ENCODE assay signal across 8 cellular contexts in the genomic region with DNA sequence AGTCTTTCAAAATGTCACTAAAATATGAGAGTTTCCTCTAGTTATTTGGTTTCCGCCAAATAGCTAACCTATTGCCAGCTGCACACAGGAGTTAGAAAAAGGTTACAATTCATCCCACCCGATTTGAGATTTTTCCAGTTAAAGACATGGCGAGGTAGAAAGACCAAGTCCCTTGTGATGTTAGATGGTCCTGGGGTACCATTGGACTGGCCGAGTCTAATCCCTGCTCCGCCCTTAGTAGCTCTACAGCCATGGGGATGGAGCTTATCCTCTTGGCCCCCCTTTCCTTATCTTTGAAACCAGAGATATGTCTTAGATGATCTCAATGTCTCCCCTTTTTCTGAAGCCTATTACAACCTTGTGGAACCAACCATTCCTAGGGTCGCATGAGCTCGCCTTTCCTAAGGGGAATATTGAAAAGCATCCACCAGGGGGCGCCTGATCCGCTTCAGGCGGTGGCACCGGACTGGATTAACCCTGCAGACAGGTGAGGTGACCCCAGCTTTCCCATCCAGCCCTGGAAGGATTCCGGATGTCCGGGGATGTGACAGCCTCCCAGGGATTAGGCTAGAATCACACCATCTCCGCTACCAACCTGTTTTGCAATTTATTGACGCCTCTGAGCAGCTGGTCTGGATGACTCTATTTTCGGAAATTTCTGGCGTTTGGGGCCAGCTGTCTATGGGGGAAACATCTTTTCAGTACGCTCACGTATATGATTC.
DNase-seq lines count a peak whose midpoint lies in the region; ATAC-seq and TF ChIP-seq lines count a peak whose summit lies in the region.

No MANE protein-coding gene starts in this region.

- no peak overlapping the region for H3K27ac ChIP-seq in HEK293 (ENCODE audit: extremely low read depth, low read depth, low read length)
- no peak overlapping the region for H3K27ac ChIP-seq in OCI-LY3 (ENCODE audit: low read length)
- H3K27ac ChIP-seq in trophoblast cell (ENCODE audit: low read depth, low read length) = no peak overlapping the region
- no peak overlapping the region for H3K27ac ChIP-seq in vagina

- no peak overlapping the region for H4K91ac ChIP-seq in trophoblast cell (ENCODE audit: low read depth, low read length)

- no peaks in the 10 kb centered on the region for H4K20me1 ChIP-seq in OCI-LY3 (ENCODE audit: insufficient read depth, low read length)

- ATAC-seq in GM18517 (IDR thresholded peaks at IDR 0.05; ENCODE audit: unreplicated experiment) = no peak

- H3K9me3 Mint-ChIP-seq in CD14-positive monocyte = peaks cover 0 to 7% (median 0%) of the 10 kb centered on the region in 7 donors

- no peaks in the 10 kb centered on the region for H3K36me3 ChIP-seq in HEK293 (ENCODE audit: control insufficient read depth in 2 of 2, insufficient read depth in 1 of 2, low read length in 2 of 2)
- no peaks in the 10 kb centered on the region for H3K36me3 ChIP-seq in OCI-LY3 (replicated peaks; ENCODE audit: low read depth, low read length)
- H3K36me3 ChIP-seq in trophoblast cell (ENCODE audit: control insufficient read depth in 1 of 2, insufficient read depth in 2 of 2, low read length in 2 of 2) = no peaks in the 10 kb centered on the region
- no peaks in the 10 kb centered on the region for H3K36me3 ChIP-seq in vagina

- H4K12ac ChIP-seq in trophoblast cell (ENCODE audit: low read depth, low read length) = no peak overlapping the region

- no peak overlapping the region for H3K27ac Mint-ChIP-seq in CD14-positive monocyte

- no peak overlapping the region for H4K8ac ChIP-seq in trophoblast cell (ENCODE audit: low read depth, low read length)

- H3K79me2 ChIP-seq in OCI-LY3 (ENCODE audit: low read length) (no peaks in the 10 kb centered on the region), trophoblast cell (ENCODE audit: control insufficient read depth, insufficient read depth, low read length, poor library complexity) (no peaks in the 10 kb centered on the region)

- CTCF ChIA-PET in HEK293 (lab: Yijun Ruan, JAX) = interaction anchor here (0.5 to 4.2 kb wide), 84 partner anchors 10 to 1831 kb away, joined by 3 to 64 read pairs (median 4); no protein-coding TSS in a partner anchor

- intact Hi-C loops in CD14-positive monocyte (cut with micrococcal nuclease) (loop anchor here (5.0 kb wide), 1 partner anchor 297 kb away; no protein-coding TSS in a partner anchor), vagina (cut with DNase I) (no loop called here)

- H2AFZ ChIP-seq in OCI-LY3 (ENCODE audit: low read depth, low read length) (no peak overlapping the region), trophoblast cell (ENCODE audit: insufficient read depth, low read length, poor library complexity) (no peak overlapping the region)

- H3K4me3 ChIP-seq in HEK293 (ENCODE audit: low read depth, low read length) (no peak overlapping the region), OCI-LY3 (ENCODE audit: low read length) (no peak overlapping the region), fibroblast of mammary gland (ENCODE audit: control insufficient read depth, low read depth, low read length) (no peak overlapping the region), trophoblast cell (ENCODE audit: low read depth, low read length) (no peak overlapping the region), vagina (no peak overlapping the region)

- H3K23ac ChIP-seq in trophoblast cell (ENCODE audit: low read length) = no peak overlapping the region

- no peak overlapping the region for H3K4ac ChIP-seq in trophoblast cell (ENCODE audit: low read depth, low read length)

- POLR2A ChIA-PET in HEK293 (lab: Yijun Ruan, JAX) = interaction anchor here (0.6 to 0.7 kb wide), 2 partner anchors 17 to 221 kb away, joined by 3 read pairs; no protein-coding TSS in a partner anchor

- H2BK5ac ChIP-seq in trophoblast cell (ENCODE audit: low read depth, low read length, poor library complexity) = no peak overlapping the region

- no CpG with 5 or more reads among the region's 19 CpGs for WGBS in trophoblast cell (ENCODE audit: extremely low coverage, insufficient coverage, insufficient read length)

- H3K9ac ChIP-seq in OCI-LY3 (ENCODE audit: low read length) (no peak overlapping the region), trophoblast cell (ENCODE audit: low read length) (no peak overlapping the region)

- H2BK120ac ChIP-seq in trophoblast cell (ENCODE audit: insufficient read depth, low read length, poor library complexity) = no peak overlapping the region

- no peaks in the 10 kb centered on the region for H3K4me1 ChIP-seq in HEK293 (ENCODE audit: control insufficient read depth, insufficient read depth, low read length)
- H3K4me1 ChIP-seq in OCI-LY3 (ENCODE audit: low read length) = no peaks in the 10 kb centered on the region
- no peaks in the 10 kb centered on the region for H3K4me1 ChIP-seq in trophoblast cell (ENCODE audit: control insufficient read depth in 1 of 2, insufficient read depth in 2 of 2, low read length in 2 of 2)
- no peaks in the 10 kb centered on the region for H3K4me1 ChIP-seq in vagina

- H2AK5ac ChIP-seq in trophoblast cell (ENCODE audit: low read length) = no peak overlapping the region

- DNase-seq in CD14-positive monocyte (ENCODE audit: low spot score) (no peak), activated T-cell treated with anti-CD3 and anti-CD28 coated beads for 24 hours (ENCODE audit: low read depth) (peak; percentile 60), fibroblast of mammary gland (ENCODE audit: low read depth) (peak; percentile 45), trophoblast cell (peak; percentile 48 to 82), vagina (ENCODE audit: extremely low spot score in 2 of 2) (no peak)

- no peak overlapping the region for H3K4me3 Mint-ChIP-seq in CD14-positive monocyte

- H3K9me3 ChIP-seq in HEK293 (ENCODE audit: control insufficient read depth, insufficient read depth, low read depth, low read length) = no peaks in the 10 kb centered on the region
- no peaks in the 10 kb centered on the region for H3K9me3 ChIP-seq in OCI-LY3 (ENCODE audit: insufficient read depth, low read length)
- H3K9me3 ChIP-seq in trophoblast cell (ENCODE audit: insufficient read depth, low read depth, low read length) = no peaks in the 10 kb centered on the region
- H3K9me3 ChIP-seq in vagina = no peaks in the 10 kb centered on the region

- no peaks in the 10 kb centered on the region for H3K4me1 Mint-ChIP-seq in CD14-positive monocyte

- no peaks in the 10 kb centered on the region for H3K36me3 Mint-ChIP-seq in CD14-positive monocyte

- H3K27me3 ChIP-seq in OCI-LY3 (ENCODE audit: low read depth, low read length) (no peaks in the 10 kb centered on the region), trophoblast cell (ENCODE audit: insufficient read depth, low read length) (no peaks in the 10 kb centered on the region), vagina (no peaks in the 10 kb centered on the region)

- no peak overlapping the region for H3K14ac ChIP-seq in trophoblast cell (ENCODE audit: low read length)

- no peak for TF ChIP-seq POLR2A in vagina (IDR thresholded peaks at IDR 0.05)

- no peaks in the 10 kb centered on the region for H3K79me1 ChIP-seq in trophoblast cell (ENCODE audit: low read length)

- peak; percentile 83 for TF ChIP-seq CTCF in CD14-positive monocyte (IDR thresholded peaks at IDR 0.05)
- TF ChIP-seq CTCF in HEK293 (tag by site-specific recombination; IDR thresholded peaks at IDR 0.05) = peak; percentile 56
- peak; percentile 78 for TF ChIP-seq CTCF in OCI-LY3 (IDR thresholded peaks at IDR 0.05; ENCODE audit: low read depth, low read length)
- peak; percentile 70 for TF ChIP-seq CTCF in fibroblast of mammary gland (conservative IDR thresholded peaks at IDR 0.05; ENCODE audit: control insufficient read depth, insufficient read depth, low read depth, low read length)
- TF ChIP-seq CTCF in vagina (IDR thresholded peaks at IDR 0.05) = peak; percentile 37 to 61 (median 47)

- H3K4me2 ChIP-seq in OCI-LY3 (ENCODE audit: low read length) (no peak overlapping the region), trophoblast cell (ENCODE audit: low read length) (no peak overlapping the region)

- H3K18ac ChIP-seq in trophoblast cell (ENCODE audit: low read length) = no peak overlapping the region

- H3K27me3 Mint-ChIP-seq in CD14-positive monocyte (ENCODE audit: low read depth in 3 of 3) = peaks cover 2 to 11% (median 3%) of the 10 kb centered on the region in 3 donors

- no peak overlapping the region for H2BK12ac ChIP-seq in trophoblast cell (ENCODE audit: low read length)

TF ChIP-seq in HEK293, 187 proteins besides CTCF, POLR2A, EP300 and RAD21 (continues in another document):
- TF ChIP-seq ZNF114 (tag by site-specific recombination; IDR thresholded peaks at IDR 0.05) = no peak
- TF ChIP-seq ZEB2 (tag by site-specific recombination; IDR thresholded peaks at IDR 0.05) = peak; percentile 61; the same call in 1 of the 2 replicates
- 0 out of 2 replicates have a peak, but pooled peaks have one; percentile 31 for TF ChIP-seq ZSCAN30 (tag by site-specific recombination; IDR thresholded peaks at IDR 0.05)
- peak; percentile 88 for TF ChIP-seq PRDM10 (tag by site-specific recombination; IDR thresholded peaks at IDR 0.05)

Comparison
In these comparisons a context has a peak if more than half of its experiments do, and no peak if none do; other contexts are left out.
1. DNase-seq: peak in activated T-cell treated with anti-CD3 and anti-CD28 coated beads for 24 hours (single experiment), fibroblast of mammary gland (single experiment) and trophoblast cell (2 of 2); none in CD14-positive monocyte (single experiment) and vagina (0 of 2).
2. Peak in every context shown above with its lines, with median percentiles within 50 percentile points of each other: CTCF ChIP-seq.